Comparison of ENCODE assay signal across 3 cellular contexts in the genomic region with DNA sequence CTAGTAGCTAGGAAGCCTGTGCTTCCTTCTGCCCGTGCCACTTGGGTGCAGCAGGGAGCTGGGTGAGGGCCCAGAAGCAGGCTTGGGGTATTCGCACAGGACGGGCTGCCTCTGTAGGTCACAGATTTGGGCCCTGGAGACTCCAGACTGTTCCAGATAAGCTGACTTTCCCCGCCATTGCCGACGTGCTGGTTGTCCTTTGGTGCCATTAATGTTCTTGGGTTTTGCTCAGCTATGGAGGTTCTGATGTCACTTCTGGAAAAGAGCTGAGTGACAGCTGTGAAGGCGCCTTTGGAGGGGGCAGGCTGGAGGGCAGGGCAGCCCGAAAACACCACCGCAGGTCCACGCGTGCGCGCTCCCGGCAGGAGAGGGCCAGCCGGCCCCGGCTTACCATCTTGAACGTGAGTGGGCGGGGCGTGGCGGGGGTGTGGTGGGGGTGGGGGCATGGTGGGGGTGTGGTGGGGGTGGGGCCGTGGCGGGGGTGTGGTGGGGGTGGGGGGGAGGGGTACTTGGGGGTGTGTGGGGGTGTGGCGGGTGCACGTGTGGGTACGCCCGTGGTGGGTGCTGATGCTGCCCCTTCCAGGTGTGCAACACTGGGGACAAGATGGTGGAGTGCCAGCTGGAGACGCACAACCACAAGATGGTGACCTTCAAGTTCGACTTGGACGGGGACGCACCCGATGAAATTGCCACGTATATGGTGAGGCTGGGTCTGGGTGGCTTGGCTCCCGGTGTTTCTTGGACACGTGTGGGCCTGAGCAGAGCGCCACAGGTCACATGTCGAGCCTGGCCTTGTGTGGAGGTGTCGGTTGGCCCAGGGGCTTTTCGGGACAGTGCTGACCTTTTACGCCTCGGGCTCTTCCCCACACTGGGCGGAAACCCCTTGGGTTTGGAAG.
A peak's percentile ranks its signal among the peaks of the same experiment; 100 is the strongest.
TF ChIP-seq lines count a peak whose summit lies in the region.

No MANE protein-coding gene starts in this region.

TF ChIP-seq in SK-N-SH, 30 proteins besides CTCF, POLR2A, EP300 and RAD21 (continued from another document):
- TF ChIP-seq ELF1 (IDR thresholded peaks at IDR 0.05) (no peak), NFIC (IDR thresholded peaks at IDR 0.05; ENCODE audit: borderline replicate concordance) (no peak), RXRA (IDR thresholded peaks at IDR 0.05; ENCODE audit: borderline replicate concordance, low read depth) (no peak), CHD2 (IDR thresholded peaks at IDR 0.05; ENCODE audit: low read length, partially characterized antibody) (no peak), USF2 (IDR thresholded peaks at IDR 0.05; ENCODE audit: borderline replicate concordance, low read depth, low read length) (no peak), GABPA (IDR thresholded peaks at IDR 0.05; ENCODE audit: low read depth) (no peak), POLR2AphosphoS5 (IDR thresholded peaks at IDR 0.05; ENCODE audit: low read depth, low read length) (no peak), FOXJ3 (CRISPR knock-in tag; IDR thresholded peaks at IDR 0.05) (no peak), SMC3 (IDR thresholded peaks at IDR 0.05; ENCODE audit: low read depth, low read length) (no peak), RFX5 (IDR thresholded peaks at IDR 0.05; ENCODE audit: low read length) (no peak)
- TF ChIP-seq, protein P1, sequence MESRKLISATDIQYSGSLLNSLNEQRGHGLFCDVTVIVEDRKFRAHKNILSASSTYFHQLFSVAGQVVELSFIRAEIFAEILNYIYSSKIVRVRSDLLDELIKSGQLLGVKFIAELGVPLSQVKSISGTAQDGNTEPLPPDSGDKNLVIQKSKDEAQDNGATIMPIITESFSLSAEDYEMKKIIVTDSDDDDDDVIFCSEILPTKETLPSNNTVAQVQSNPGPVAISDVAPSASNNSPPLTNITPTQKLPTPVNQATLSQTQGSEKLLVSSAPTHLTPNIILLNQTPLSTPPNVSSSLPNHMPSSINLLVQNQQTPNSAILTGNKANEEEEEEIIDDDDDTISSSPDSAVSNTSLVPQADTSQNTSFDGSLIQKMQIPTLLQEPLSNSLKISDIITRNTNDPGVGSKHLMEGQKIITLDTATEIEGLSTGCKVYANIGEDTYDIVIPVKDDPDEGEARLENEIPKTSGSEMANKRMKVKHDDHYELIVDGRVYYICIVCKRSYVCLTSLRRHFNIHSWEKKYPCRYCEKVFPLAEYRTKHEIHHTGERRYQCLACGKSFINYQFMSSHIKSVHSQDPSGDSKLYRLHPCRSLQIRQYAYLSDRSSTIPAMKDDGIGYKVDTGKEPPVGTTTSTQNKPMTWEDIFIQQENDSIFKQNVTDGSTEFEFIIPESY (IDR thresholded peaks at IDR 0.05; ENCODE audit: borderline replicate concordance, low read depth): no peak
- TF ChIP-seq, protein P2, sequence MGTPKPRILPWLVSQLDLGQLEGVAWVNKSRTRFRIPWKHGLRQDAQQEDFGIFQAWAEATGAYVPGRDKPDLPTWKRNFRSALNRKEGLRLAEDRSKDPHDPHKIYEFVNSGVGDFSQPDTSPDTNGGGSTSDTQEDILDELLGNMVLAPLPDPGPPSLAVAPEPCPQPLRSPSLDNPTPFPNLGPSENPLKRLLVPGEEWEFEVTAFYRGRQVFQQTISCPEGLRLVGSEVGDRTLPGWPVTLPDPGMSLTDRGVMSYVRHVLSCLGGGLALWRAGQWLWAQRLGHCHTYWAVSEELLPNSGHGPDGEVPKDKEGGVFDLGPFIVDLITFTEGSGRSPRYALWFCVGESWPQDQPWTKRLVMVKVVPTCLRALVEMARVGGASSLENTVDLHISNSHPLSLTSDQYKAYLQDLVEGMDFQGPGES (IDR thresholded peaks at IDR 0.05; ENCODE audit: low read depth, low read length): no peak

TF ChIP-seq in SK-N-SH treated with all-trans-retinoic acid at 6 μM for 48 hours, 23 proteins besides CTCF, POLR2A, EP300 and RAD21 (continued from another document):
- TF ChIP-seq, protein P3, sequence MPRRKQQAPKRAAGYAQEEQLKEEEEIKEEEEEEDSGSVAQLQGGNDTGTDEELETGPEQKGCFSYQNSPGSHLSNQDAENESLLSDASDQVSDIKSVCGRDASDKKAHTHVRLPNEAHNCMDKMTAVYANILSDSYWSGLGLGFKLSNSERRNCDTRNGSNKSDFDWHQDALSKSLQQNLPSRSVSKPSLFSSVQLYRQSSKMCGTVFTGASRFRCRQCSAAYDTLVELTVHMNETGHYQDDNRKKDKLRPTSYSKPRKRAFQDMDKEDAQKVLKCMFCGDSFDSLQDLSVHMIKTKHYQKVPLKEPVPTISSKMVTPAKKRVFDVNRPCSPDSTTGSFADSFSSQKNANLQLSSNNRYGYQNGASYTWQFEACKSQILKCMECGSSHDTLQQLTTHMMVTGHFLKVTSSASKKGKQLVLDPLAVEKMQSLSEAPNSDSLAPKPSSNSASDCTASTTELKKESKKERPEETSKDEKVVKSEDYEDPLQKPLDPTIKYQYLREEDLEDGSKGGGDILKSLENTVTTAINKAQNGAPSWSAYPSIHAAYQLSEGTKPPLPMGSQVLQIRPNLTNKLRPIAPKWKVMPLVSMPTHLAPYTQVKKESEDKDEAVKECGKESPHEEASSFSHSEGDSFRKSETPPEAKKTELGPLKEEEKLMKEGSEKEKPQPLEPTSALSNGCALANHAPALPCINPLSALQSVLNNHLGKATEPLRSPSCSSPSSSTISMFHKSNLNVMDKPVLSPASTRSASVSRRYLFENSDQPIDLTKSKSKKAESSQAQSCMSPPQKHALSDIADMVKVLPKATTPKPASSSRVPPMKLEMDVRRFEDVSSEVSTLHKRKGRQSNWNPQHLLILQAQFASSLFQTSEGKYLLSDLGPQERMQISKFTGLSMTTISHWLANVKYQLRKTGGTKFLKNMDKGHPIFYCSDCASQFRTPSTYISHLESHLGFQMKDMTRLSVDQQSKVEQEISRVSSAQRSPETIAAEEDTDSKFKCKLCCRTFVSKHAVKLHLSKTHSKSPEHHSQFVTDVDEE (CRISPR knock-in tag; IDR thresholded peaks at IDR 0.05): no peak
- TF ChIP-seq ZNF565 (CRISPR knock-in tag; conservative IDR thresholded peaks at IDR 0.05; ENCODE audit: low read depth) (no peak), SNAI2 (CRISPR knock-in tag; IDR thresholded peaks at IDR 0.05) (no peak), ISL1 (CRISPR knock-in tag; IDR thresholded peaks at IDR 0.05) (no peak)
- TF ChIP-seq, protein P4, sequence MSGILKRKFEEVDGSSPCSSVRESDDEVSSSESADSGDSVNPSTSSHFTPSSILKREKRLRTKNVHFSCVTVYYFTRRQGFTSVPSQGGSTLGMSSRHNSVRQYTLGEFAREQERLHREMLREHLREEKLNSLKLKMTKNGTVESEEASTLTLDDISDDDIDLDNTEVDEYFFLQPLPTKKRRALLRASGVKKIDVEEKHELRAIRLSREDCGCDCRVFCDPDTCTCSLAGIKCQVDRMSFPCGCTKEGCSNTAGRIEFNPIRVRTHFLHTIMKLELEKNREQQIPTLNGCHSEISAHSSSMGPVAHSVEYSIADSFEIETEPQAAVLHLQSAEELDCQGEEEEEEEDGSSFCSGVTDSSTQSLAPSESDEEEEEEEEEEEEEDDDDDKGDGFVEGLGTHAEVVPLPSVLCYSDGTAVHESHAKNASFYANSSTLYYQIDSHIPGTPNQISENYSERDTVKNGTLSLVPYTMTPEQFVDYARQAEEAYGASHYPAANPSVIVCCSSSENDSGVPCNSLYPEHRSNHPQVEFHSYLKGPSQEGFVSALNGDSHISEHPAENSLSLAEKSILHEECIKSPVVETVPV (CRISPR knock-in tag; IDR thresholded peaks at IDR 0.05): no peak
- TF ChIP-seq, protein P5, sequence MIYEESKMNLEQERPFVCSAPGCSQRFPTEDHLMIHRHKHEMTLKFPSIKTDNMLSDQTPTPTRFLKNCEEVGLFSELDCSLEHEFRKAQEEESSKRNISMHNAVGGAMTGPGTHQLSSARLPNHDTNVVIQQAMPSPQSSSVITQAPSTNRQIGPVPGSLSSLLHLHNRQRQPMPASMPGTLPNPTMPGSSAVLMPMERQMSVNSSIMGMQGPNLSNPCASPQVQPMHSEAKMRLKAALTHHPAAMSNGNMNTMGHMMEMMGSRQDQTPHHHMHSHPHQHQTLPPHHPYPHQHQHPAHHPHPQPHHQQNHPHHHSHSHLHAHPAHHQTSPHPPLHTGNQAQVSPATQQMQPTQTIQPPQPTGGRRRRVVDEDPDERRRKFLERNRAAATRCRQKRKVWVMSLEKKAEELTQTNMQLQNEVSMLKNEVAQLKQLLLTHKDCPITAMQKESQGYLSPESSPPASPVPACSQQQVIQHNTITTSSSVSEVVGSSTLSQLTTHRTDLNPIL (CRISPR knock-in tag; IDR thresholded peaks at IDR 0.05; ENCODE audit: low read depth): no peak

TF ChIP-seq in K562, 482 proteins besides CTCF, POLR2A, EP300 and RAD21 (continued from another document):
- TF ChIP-seq, protein P6, sequence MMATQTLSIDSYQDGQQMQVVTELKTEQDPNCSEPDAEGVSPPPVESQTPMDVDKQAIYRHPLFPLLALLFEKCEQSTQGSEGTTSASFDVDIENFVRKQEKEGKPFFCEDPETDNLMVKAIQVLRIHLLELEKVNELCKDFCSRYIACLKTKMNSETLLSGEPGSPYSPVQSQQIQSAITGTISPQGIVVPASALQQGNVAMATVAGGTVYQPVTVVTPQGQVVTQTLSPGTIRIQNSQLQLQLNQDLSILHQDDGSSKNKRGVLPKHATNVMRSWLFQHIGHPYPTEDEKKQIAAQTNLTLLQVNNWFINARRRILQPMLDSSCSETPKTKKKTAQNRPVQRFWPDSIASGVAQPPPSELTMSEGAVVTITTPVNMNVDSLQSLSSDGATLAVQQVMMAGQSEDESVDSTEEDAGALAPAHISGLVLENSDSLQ (IDR thresholded peaks at IDR 0.05): peak; percentile 24; the same call in 1 of the 2 replicates
